Comparison of ENCODE assay signal across 8 cellular contexts in the genomic region with DNA sequence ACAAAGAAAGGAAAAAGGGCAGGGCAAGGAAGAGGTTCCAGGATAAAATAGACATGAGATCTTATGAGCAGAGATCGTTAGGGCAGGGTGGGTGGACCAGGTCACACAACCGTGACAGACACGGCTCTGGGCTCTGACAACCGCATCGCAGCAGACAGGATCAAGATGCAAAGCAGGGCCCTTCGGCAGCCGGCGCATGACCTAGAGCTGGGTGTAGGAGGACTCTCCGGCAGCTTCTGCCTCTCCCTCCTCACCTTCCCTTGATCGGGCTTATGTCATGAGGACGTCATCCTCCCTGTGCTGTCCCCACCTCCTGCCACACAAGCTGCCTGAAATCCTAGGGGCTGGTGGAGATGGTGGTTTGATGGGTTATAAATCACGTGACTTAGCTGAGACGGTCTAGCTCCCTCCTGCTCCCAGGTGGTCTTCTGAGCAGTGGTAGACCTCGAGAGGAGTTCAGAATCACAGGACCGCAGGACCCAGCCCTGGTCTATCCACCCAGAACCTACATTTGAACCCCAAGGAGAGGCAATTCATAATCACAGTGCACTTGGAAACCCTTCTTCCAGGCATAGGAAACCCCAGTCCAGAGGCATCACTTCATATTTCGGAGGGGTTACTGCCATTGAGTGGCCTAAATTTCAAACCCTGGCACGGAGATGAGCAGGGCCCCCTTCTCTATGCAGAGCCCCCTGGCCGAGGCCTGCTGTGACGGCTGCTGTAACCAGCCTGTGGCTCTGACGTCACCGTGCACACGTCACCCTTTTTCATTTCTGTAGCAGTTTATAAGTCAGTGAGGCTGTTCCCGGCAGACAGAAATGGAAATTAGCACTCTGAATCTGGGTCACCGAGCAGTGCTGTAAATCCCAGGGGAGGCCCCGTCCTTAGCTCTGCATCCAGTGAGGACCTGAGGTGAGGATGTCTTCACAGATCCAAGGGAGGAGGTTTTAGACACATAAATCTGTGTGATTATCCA. TPM values are rescaled to one million over a fixed set of nuclear protein-coding genes. Genes with fewer than 3 reads are reported as not detected.
DNase-seq lines count a peak whose midpoint lies in the region; ATAC-seq lines count a peak whose summit lies in the region.

No MANE protein-coding gene starts in this region.

- H3K4me1 Mint-ChIP-seq in central memory CD8-positive, alpha-beta T cell, result peaks cover 46% of the 10 kb centered on the region

- peak overlapping the region; percentile 63; the same call in 1 of the 2 replicates for H3K4me3 ChIP-seq in GM08714 (ENCODE audit: low read length)

- H3K4me3 Mint-ChIP-seq in central memory CD8-positive, alpha-beta T cell, result no peak overlapping the region

- peaks cover 6% of the 10 kb centered on the region for H3K36me3 Mint-ChIP-seq in central memory CD8-positive, alpha-beta T cell (ENCODE audit: insufficient read depth)

- peak in 1 of 2 donors; percentile 28 for DNase-seq in central memory CD8-positive, alpha-beta T cell (ENCODE audit: low spot score in 2 of 2)
- DNase-seq in posterior vena cava (ENCODE audit: low spot score), result no peak
- DNase-seq in hepatic stellate cell (ENCODE audit: low spot score), result no peak
- no peak for DNase-seq in NCI-H510A treated with DMSO at 0.1 percent for 48 hours (lab: John Stamatoyannopoulos, UW)
- no peak for DNase-seq in SHP77 (lab: John Stamatoyannopoulos, UW)

- no peaks in the 10 kb centered on the region for H3K9me3 Mint-ChIP-seq in central memory CD8-positive, alpha-beta T cell

- H3K27me3 Mint-ChIP-seq in central memory CD8-positive, alpha-beta T cell, result peaks cover 56% of the 10 kb centered on the region

- H3K27ac Mint-ChIP-seq in central memory CD8-positive, alpha-beta T cell (ENCODE audit: low read depth), result peak overlapping the region; percentile 50

- peak; percentile 84 for ATAC-seq in GM19438 (IDR thresholded peaks at IDR 0.05; ENCODE audit: low read depth, unreplicated experiment)
- peak; percentile 78 for ATAC-seq in HG03378 (IDR thresholded peaks at IDR 0.05; ENCODE audit: unreplicated experiment)
- ATAC-seq in central memory CD8-positive, alpha-beta T cell (replicated peaks; ENCODE audit: extremely low read depth, poor library complexity, severe bottlenecking), result peak; percentile 63

- intact Hi-C loops in posterior vena cava (cut with DNase I), result no loop called here

RNA-seq across cellular contexts. Expression of a gene that starts 8.7 kb away (rescaled TPM):
- total RNA-seq in posterior vena cava, result not detected

RNA-seq across cellular contexts. Expression of a gene that starts 43.6 kb away (rescaled TPM):
- not detected for total RNA-seq in posterior vena cava
